16 cellular contexts compared by ENCODE assay signal in genomic region chr9:21078702-21079101, GRCh38. TPM values are rescaled to one million over a fixed set of nuclear protein-coding genes. Genes with fewer than 3 reads are reported as not detected.
A peak's percentile ranks its signal among the peaks of the same experiment; 100 is the strongest.
DNase-seq lines count a peak whose midpoint lies in the region; ATAC-seq and TF ChIP-seq lines count a peak whose summit lies in the region.
"Had no signal": no experiment of that assay in that cellular context is flagged by ENCODE, and none has a peak within 500 bp of the region (broad histone marks: within the 10 kb centered on the region; RNA-seq: fewer than 3 reads in every experiment).

No MANE protein-coding gene starts in this region.

- H3K27ac ChIP-seq in A673 (ENCODE audit: low read depth, low read length, poor library complexity, severe bottlenecking) (no peak overlapping the region), dorsolateral prefrontal cortex (no peak overlapping the region)
- H3K27ac ChIP-seq: coronary artery, right atrium auricular region had no signal

- H3K36me3 ChIP-seq in A673 (ENCODE audit: insufficient read depth, low read length, poor library complexity, severe bottlenecking): no peaks in the 10 kb centered on the region
- H3K36me3 ChIP-seq: right atrium auricular region had no signal

- 0 out of 2 replicates have a peak, but pooled peaks have one; percentile 14 for TF ChIP-seq CTCF in A673 (conservative IDR thresholded peaks at IDR 0.05; ENCODE audit: low read depth, low read length)
- TF ChIP-seq CTCF in GM12865 (IDR thresholded peaks at IDR 0.05; ENCODE audit: insufficient read depth, low read depth, low read length, missing control alignments): no peak
- no peak for TF ChIP-seq CTCF in choroid plexus epithelial cell (conservative IDR thresholded peaks at IDR 0.05; ENCODE audit: low read depth, low read length)
- TF ChIP-seq CTCF in dorsolateral prefrontal cortex (IDR thresholded peaks at IDR 0.05 in 54 of 56, conservative IDR thresholded peaks at IDR 0.05 in 2 of 56; ENCODE audit: low read depth in 1 of 56, partially characterized antibody in 56 of 56): no peak

- H3K9me3 Mint-ChIP-seq in activated T-cell treated with anti-CD3 and anti-CD28 coated beads, Interleukin-2, amount 50 U/mL, for 72 hours: peaks cover 0 to 3% of the 10 kb centered on the region in 2 donors
- no peaks in the 10 kb centered on the region for H3K9me3 Mint-ChIP-seq in activated T-cell treated with anti-CD3 and anti-CD28 coated beads, Interleukin-2, amount 50 U/mL, for 4 hours
- H3K9me3 Mint-ChIP-seq: immature natural killer cell had no signal

- CTCF ChIA-PET in A673 (lab: Charles Lee): interaction anchor here (1.2 kb wide), 1 partner anchor 32 kb away, joined by 4 read pairs; no protein-coding TSS in a partner anchor

- H3K27ac Mint-ChIP-seq in activated T-cell treated with anti-CD3 and anti-CD28 coated beads, Interleukin-2, amount 50 U/mL, for 72 hours: no peak overlapping the region
- H3K27ac Mint-ChIP-seq: immature natural killer cell; T-helper 2 cell treated with Interferon-gamma antibody and Interleukin-4, amounts not matched to agents 5 μg/mL and 100 μg/mL, for 36 hours had no signal

- BruUV-seq in A673 (replicated peaks; lab: Mats Ljungman, UMichigan): no TSS peak

- H3K4me3 Mint-ChIP-seq in activated T-cell treated with anti-CD3 and anti-CD28 coated beads, Interleukin-2, amount 50 U/mL, for 72 hours: no peak overlapping the region
- H3K4me3 Mint-ChIP-seq in activated T-cell treated with anti-CD3 and anti-CD28 coated beads, Interleukin-2, amount 50 U/mL, for 4 hours: no peak overlapping the region
- H3K4me3 Mint-ChIP-seq: immature natural killer cell; T-helper 2 cell treated with Interferon-gamma antibody and Interleukin-4, amounts not matched to agents 5 μg/mL and 100 μg/mL, for 36 hours had no signal

- no peak for ATAC-seq in activated T-cell treated with anti-CD3 and anti-CD28 coated beads, Interleukin-2, amount 50 U/mL, for 72 hours (replicated peaks in 1 of 2)
- ATAC-seq in activated T-cell treated with anti-CD3 and anti-CD28 coated beads, Interleukin-2, amount 50 U/mL, for 4 hours: no peak

- H3K27me3 ChIP-seq in A673 (replicated peaks; ENCODE audit: insufficient read depth, low read depth, low read length, poor library complexity): no peaks in the 10 kb centered on the region
- H3K27me3 ChIP-seq in dorsolateral prefrontal cortex: no peaks in the 10 kb centered on the region
- H3K27me3 ChIP-seq: right atrium auricular region had no signal

- H3K4me1 Mint-ChIP-seq in activated T-cell treated with anti-CD3 and anti-CD28 coated beads, Interleukin-2, amount 50 U/mL, for 72 hours (ENCODE audit: low read depth): peaks cover 34% of the 10 kb centered on the region
- peaks cover 23% of the 10 kb centered on the region for H3K4me1 Mint-ChIP-seq in activated T-cell treated with anti-CD3 and anti-CD28 coated beads, Interleukin-2, amount 50 U/mL, for 4 hours (ENCODE audit: low read depth)

- H3K36me3 Mint-ChIP-seq in activated T-cell treated with anti-CD3 and anti-CD28 coated beads, Interleukin-2, amount 50 U/mL, for 72 hours (ENCODE audit: insufficient read depth in 2 of 2): no peaks in the 10 kb centered on the region
- H3K36me3 Mint-ChIP-seq in activated T-cell treated with anti-CD3 and anti-CD28 coated beads, Interleukin-2, amount 50 U/mL, for 4 hours (ENCODE audit: insufficient read depth): no peaks in the 10 kb centered on the region
- H3K36me3 Mint-ChIP-seq: immature natural killer cell had no signal

- H3K9me3 ChIP-seq in A673 (ENCODE audit: low read depth, low read length, poor library complexity, severe bottlenecking): no peaks in the 10 kb centered on the region
- H3K9me3 ChIP-seq: right atrium auricular region had no signal

- intact Hi-C loops in A673 (cut with micrococcal nuclease; ENCODE audit: unreplicated experiment): no loop called here
- intact Hi-C loops in dorsolateral prefrontal cortex (cut with DNase I): no loop called here

- H3K4me1 ChIP-seq in A673 (ENCODE audit: insufficient read depth, low read length, poor library complexity, severe bottlenecking): no peaks in the 10 kb centered on the region

- H3K4me3 ChIP-seq in A673 (ENCODE audit: low read depth, low read length, poor library complexity, severe bottlenecking): no peak overlapping the region
- H3K4me3 ChIP-seq in GM12865 (ENCODE audit: low read depth, low read length): no peak overlapping the region
- H3K4me3 ChIP-seq in choroid plexus epithelial cell (ENCODE audit: low read depth, low read length): no peak overlapping the region
- no peak overlapping the region for H3K4me3 ChIP-seq in dorsolateral prefrontal cortex
- H3K4me3 ChIP-seq: coronary artery, right atrium auricular region had no signal

- peak; percentile 2 for DNase-seq in A673 (ENCODE audit: low spot score)
- peak; percentile 20 for DNase-seq in GM12865 (ENCODE audit: low read depth)
- peak; percentile 24 for DNase-seq in NCI-H69 (lab: John Stamatoyannopoulos, UW)
- peak; percentile 11 for DNase-seq in choroid plexus epithelial cell (ENCODE audit: low read depth)
- DNase-seq in dorsolateral prefrontal cortex: no peak
- DNase-seq in activated T-cell treated with anti-CD3 and anti-CD28 coated beads, Interleukin-2, amount 50 U/mL, for 72 hours: no peak
- no peak for DNase-seq in UCSD-AML1 (lab: John Stamatoyannopoulos, UW; ENCODE audit: unreplicated experiment)
- no peak for DNase-seq in activated T-cell treated with anti-CD3 and anti-CD28 coated beads, Interleukin-2, amount 50 U/mL, for 4 hours
- DNase-seq: EL; immature natural killer cell; KG1; stimulated activated CD4-positive, alpha-beta T cell treated with anti-CD3 and anti-CD28 coated beads, Interleukin-4, amount 100 ng/mL, for 4 hours; stimulated activated naive CD4-positive, alpha-beta T cell treated with Interleukin-2 at 50 U/mL for 16 hours had no signal

- POLR2A ChIA-PET in A673 (lab: Charles Lee; ENCODE audit: low non-redundant PET): no interaction called here

- no peaks in the 10 kb centered on the region for H3K27me3 Mint-ChIP-seq in activated T-cell treated with anti-CD3 and anti-CD28 coated beads, Interleukin-2, amount 50 U/mL, for 72 hours (ENCODE audit: low read depth)
- H3K27me3 Mint-ChIP-seq in activated T-cell treated with anti-CD3 and anti-CD28 coated beads, Interleukin-2, amount 50 U/mL, for 4 hours (ENCODE audit: low read depth): peaks cover 6% of the 10 kb centered on the region

RNA-seq across cellular contexts. Expression of gene IFNB1, which starts 1.0 kb away (rescaled TPM):
- total RNA-seq in A673 (2021) (not detected in 2 replicates), dorsolateral prefrontal cortex (not detected)
- total RNA-seq in activated T-cell treated with anti-CD3 and anti-CD28 coated beads, Interleukin-2, amount 50 U/mL, for 72 hours: 1 to 10 TPM in 1 of 2 donors, under 1 TPM in 1; 0.58 to 1.6 TPM
- not detected for total RNA-seq in activated T-cell treated with anti-CD3 and anti-CD28 coated beads, Interleukin-2, amount 50 U/mL, for 4 hours
- total RNA-seq: right atrium auricular region had no signal

RNA-seq across cellular contexts. Expression of gene HACD4, which starts 47.3 kb away (rescaled TPM):
- total RNA-seq in A673 (2021): 0.19 and 0.26 TPM in 2 replicates
- 1 to 10 TPM in 110 of 120 experiments, under 1 TPM in 10; 0.63 to 3.7 (median 1.7) TPM for total RNA-seq in dorsolateral prefrontal cortex
- total RNA-seq in activated T-cell treated with anti-CD3 and anti-CD28 coated beads, Interleukin-2, amount 50 U/mL, for 72 hours: 1 to 10 TPM; 1.8 to 3.3 TPM
- 1 to 10 TPM; 1.2 to 1.4 (median 1.2) TPM for total RNA-seq in activated T-cell treated with anti-CD3 and anti-CD28 coated beads, Interleukin-2, amount 50 U/mL, for 4 hours

Comparison
In these comparisons a context has a peak if more than half of its experiments do, and no peak if none do; other contexts are left out.
1. DNase-seq: peak in A673 (single experiment), GM12865 (single experiment), NCI-H69 (single experiment) and choroid plexus epithelial cell (single experiment); none in dorsolateral prefrontal cortex (0 of 10), activated T-cell treated with anti-CD3 and anti-CD28 coated beads, Interleukin-2, amount 50 U/mL, for 72 hours (0 of 2), UCSD-AML1 (single experiment) and activated T-cell treated with anti-CD3 and anti-CD28 coated beads, Interleukin-2, amount 50 U/mL, for 4 hours (single experiment).